ENCODE assay signal across 13 cellular contexts in genomic region chr7:138173548-138173947, GRCh38.
A peak's percentile ranks its signal among the peaks of the same experiment; 100 is the strongest.
DNase-seq lines count a peak whose midpoint lies in the region; ATAC-seq and TF ChIP-seq lines count a peak whose summit lies in the region.
"Had no signal": no experiment of that assay in that cellular context is flagged by ENCODE, and none has a peak within 500 bp of the region (broad histone marks: within the 10 kb centered on the region; RNA-seq: fewer than 3 reads in every experiment).

No MANE protein-coding gene starts in this region.

- H3K27ac Mint-ChIP-seq in activated naive CD8-positive, alpha-beta T cell treated with anti-CD3 and anti-CD28 coated beads, Interleukin-2, amount 50 U/mL, for 24 hours = no peak overlapping the region
- no peak overlapping the region for H3K27ac Mint-ChIP-seq in activated naive CD8-positive, alpha-beta T cell treated with anti-CD3 and anti-CD28 coated beads for 36 hours
- H3K27ac Mint-ChIP-seq in activated T-helper 17 cell treated with anti-CD3 and anti-CD28 coated beads, Interleukin-2, amount 50 U/mL, for 72 hours = no peak overlapping the region
- H3K27ac Mint-ChIP-seq: CD8-positive, alpha-beta T cell; HFFc6 had no signal

- intact Hi-C loops in lower lobe of right lung (cut with DNase I) = no loop called here

- peaks cover 21% of the 10 kb centered on the region for H3K27me3 Mint-ChIP-seq in activated naive CD8-positive, alpha-beta T cell treated with anti-CD3 and anti-CD28 coated beads, Interleukin-2, amount 50 U/mL, for 24 hours
- H3K27me3 Mint-ChIP-seq in activated naive CD8-positive, alpha-beta T cell treated with anti-CD3 and anti-CD28 coated beads for 36 hours = peaks cover 25% of the 10 kb centered on the region
- peaks cover 39% of the 10 kb centered on the region for H3K27me3 Mint-ChIP-seq in activated T-helper 17 cell treated with anti-CD3 and anti-CD28 coated beads, Interleukin-2, amount 50 U/mL, for 72 hours

- H3K9me3 ChIP-seq in lower lobe of right lung = peaks cover 4% of the 10 kb centered on the region

- H3K27ac ChIP-seq in lower lobe of right lung = no peak overlapping the region
- H3K27ac ChIP-seq: A549 had no signal

- ATAC-seq in activated naive CD8-positive, alpha-beta T cell treated with anti-CD3 and anti-CD28 coated beads, Interleukin-2, amount 50 U/mL, for 24 hours = peak; percentile 58
- peak; percentile 54 for ATAC-seq in activated T-helper 17 cell treated with anti-CD3 and anti-CD28 coated beads, Interleukin-2, amount 50 U/mL, for 72 hours (replicated peaks)
- no peak for ATAC-seq in lower lobe of right lung
- ATAC-seq: A549; CD8-positive, alpha-beta T cell; HepG2 had no signal

- no peaks in the 10 kb centered on the region for H3K36me3 Mint-ChIP-seq in activated naive CD8-positive, alpha-beta T cell treated with anti-CD3 and anti-CD28 coated beads, Interleukin-2, amount 50 U/mL, for 24 hours (ENCODE audit: low read depth)
- peaks cover 9% of the 10 kb centered on the region for H3K36me3 Mint-ChIP-seq in activated naive CD8-positive, alpha-beta T cell treated with anti-CD3 and anti-CD28 coated beads for 36 hours
- no peaks in the 10 kb centered on the region for H3K36me3 Mint-ChIP-seq in activated T-helper 17 cell treated with anti-CD3 and anti-CD28 coated beads, Interleukin-2, amount 50 U/mL, for 72 hours (ENCODE audit: low read depth)
- H3K36me3 Mint-ChIP-seq: CD8-positive, alpha-beta T cell had no signal

- no peak overlapping the region for H3K4me3 ChIP-seq in lower lobe of right lung
- H3K4me3 ChIP-seq: A549 had no signal

- no peaks in the 10 kb centered on the region for H3K4me1 ChIP-seq in lower lobe of right lung
- H3K4me1 ChIP-seq: A549 had no signal

- peaks cover 5% of the 10 kb centered on the region for H3K9me3 Mint-ChIP-seq in activated naive CD8-positive, alpha-beta T cell treated with anti-CD3 and anti-CD28 coated beads, Interleukin-2, amount 50 U/mL, for 24 hours
- peaks cover 12% of the 10 kb centered on the region for H3K9me3 Mint-ChIP-seq in activated naive CD8-positive, alpha-beta T cell treated with anti-CD3 and anti-CD28 coated beads for 36 hours
- peaks cover 9% of the 10 kb centered on the region for H3K9me3 Mint-ChIP-seq in activated T-helper 17 cell treated with anti-CD3 and anti-CD28 coated beads, Interleukin-2, amount 50 U/mL, for 72 hours

- H3K36me3 ChIP-seq in lower lobe of right lung = no peaks in the 10 kb centered on the region

- DNase-seq in activated naive CD8-positive, alpha-beta T cell treated with anti-CD3 and anti-CD28 coated beads, Interleukin-2, amount 50 U/mL, for 24 hours = no peak
- no peak for DNase-seq in activated naive CD8-positive, alpha-beta T cell treated with anti-CD3 and anti-CD28 coated beads for 36 hours
- DNase-seq in putamen (ENCODE audit: low spot score) = peak; percentile 51
- no peak for DNase-seq in NCI-H2227 (lab: John Stamatoyannopoulos, UW; ENCODE audit: unreplicated experiment)
- no peak for DNase-seq in lower lobe of right lung
- DNase-seq: CD8-positive, alpha-beta T cell; COR-L47; HCEC 1CT; HFFc6 had no signal

- peaks cover 27% of the 10 kb centered on the region for H3K4me1 Mint-ChIP-seq in activated naive CD8-positive, alpha-beta T cell treated with anti-CD3 and anti-CD28 coated beads, Interleukin-2, amount 50 U/mL, for 24 hours
- H3K4me1 Mint-ChIP-seq in activated naive CD8-positive, alpha-beta T cell treated with anti-CD3 and anti-CD28 coated beads for 36 hours = peaks cover 24% of the 10 kb centered on the region
- H3K4me1 Mint-ChIP-seq in activated T-helper 17 cell treated with anti-CD3 and anti-CD28 coated beads, Interleukin-2, amount 50 U/mL, for 72 hours = peaks cover 5% of the 10 kb centered on the region

- no peaks in the 10 kb centered on the region for H3K27me3 ChIP-seq in lower lobe of right lung (ENCODE audit: low read depth)

- TF ChIP-seq CTCF in lower lobe of right lung (IDR thresholded peaks at IDR 0.05) = no peak

- H3K4me3 Mint-ChIP-seq in activated naive CD8-positive, alpha-beta T cell treated with anti-CD3 and anti-CD28 coated beads, Interleukin-2, amount 50 U/mL, for 24 hours = no peak overlapping the region
- H3K4me3 Mint-ChIP-seq in activated naive CD8-positive, alpha-beta T cell treated with anti-CD3 and anti-CD28 coated beads for 36 hours = no peak overlapping the region
- no peak overlapping the region for H3K4me3 Mint-ChIP-seq in activated T-helper 17 cell treated with anti-CD3 and anti-CD28 coated beads, Interleukin-2, amount 50 U/mL, for 72 hours
- H3K4me3 Mint-ChIP-seq: CD14-positive monocyte; CD8-positive, alpha-beta T cell; HFFc6 had no signal

Comparison
In these comparisons a context has a peak if more than half of its experiments do, and no peak if none do; other contexts are left out.
1. ATAC-seq: peak in activated naive CD8-positive, alpha-beta T cell treated with anti-CD3 and anti-CD28 coated beads, Interleukin-2, amount 50 U/mL, for 24 hours (single experiment) and activated T-helper 17 cell treated with anti-CD3 and anti-CD28 coated beads, Interleukin-2, amount 50 U/mL, for 72 hours (single experiment); none in lower lobe of right lung (0 of 2).